Comparison of ENCODE assay signal across 27 cellular contexts in genomic region chr10:72762042-72762441, GRCh38.
"Had no signal": no experiment of that assay in that cellular context is flagged by ENCODE, and none has a peak within 500 bp of the region (broad histone marks: within the 10 kb centered on the region; RNA-seq: fewer than 3 reads in every experiment).

No MANE protein-coding gene starts in this region.

- H3K9me3 ChIP-seq: gastroesophageal sphincter, lower lobe of right lung, ovary, psoas muscle, right atrium auricular region, thyroid gland had no signal

- H3K27ac Mint-ChIP-seq: activated B cell treated with CpG ODN at 0.5 μM for 24 hours; activated CD4-positive, alpha-beta T cell treated with anti-CD3 and anti-CD28 coated beads for 36 hours; activated naive CD8-positive, alpha-beta T cell; activated T-cell treated with anti-CD3 and anti-CD28 coated beads, Interleukin-2, amount 50 U/mL, for 24 hours; activated T-helper 2 cell treated with anti-CD3 and anti-CD28 coated beads, Interferon-gamma antibody, Interleukin-2, Interleukin-4, amounts not matched to agents 10 μg/mL and 5 μg/mL and 100 μg/mL, durations not matched to agents 14 hours and 24 hours and 36 hours; naive thymus-derived CD8-positive, alpha-beta T cell; stimulated activated naive CD8-positive, alpha-beta T cell treated with anti-CD3 and anti-CD28 coated beads, Interleukin-15, Interleukin-2, amounts not matched to agents 100 ng/mL and 50 ng/mL, for 24 hours had no signal

- H3K27me3 Mint-ChIP-seq: activated B cell treated with CpG ODN at 0.5 μM for 24 hours; activated CD4-positive, alpha-beta T cell treated with anti-CD3 and anti-CD28 coated beads for 36 hours; activated naive CD8-positive, alpha-beta T cell; activated T-cell treated with anti-CD3 and anti-CD28 coated beads, Interleukin-2, amount 50 U/mL, for 24 hours; naive thymus-derived CD8-positive, alpha-beta T cell; stimulated activated naive CD8-positive, alpha-beta T cell treated with anti-CD3 and anti-CD28 coated beads, Interleukin-15, Interleukin-2, amounts not matched to agents 100 ng/mL and 50 ng/mL, for 24 hours had no signal

- H3K27me3 ChIP-seq: gastroesophageal sphincter, heart left ventricle, ovary, right atrium auricular region, thyroid gland had no signal

- DNase-seq: activated B cell treated with CpG ODN at 0.5 μM for 24 hours; activated CD4-positive, alpha-beta T cell treated with anti-CD3 and anti-CD28 coated beads for 36 hours; activated CD4-positive, alpha-beta T cell treated with anti-CD3 and anti-CD28 coated beads, Interleukin-2, amount 50 U/mL, for 4 hours; activated CD8-positive, alpha-beta memory T cell treated with anti-CD3 and anti-CD28 coated beads for 24 hours; activated CD8-positive, alpha-beta memory T cell treated with anti-CD3 and anti-CD28 coated beads, Interleukin-2, amount 50 U/mL, for 4 hours; activated naive CD4-positive, alpha-beta T cell; activated T-cell treated with anti-CD3 and anti-CD28 coated beads, Interleukin-2, amount 50 U/mL, for 24 hours; cerebellar nuclear complex; cortex of kidney; erythroblast; heart left ventricle; kidney; lower lobe of right lung; naive thymus-derived CD8-positive, alpha-beta T cell; ovary; psoas muscle; stimulated activated CD4-positive, alpha-beta T cell treated with anti-CD3 and anti-CD28 coated beads, Interleukin-4, amount 100 ng/mL, for 24 hours; substantia nigra; T-helper 1 cell; T-helper 9 cell; thyroid gland had no signal

- H3K4me3 ChIP-seq: gastroesophageal sphincter, heart left ventricle, lower lobe of right lung, ovary, psoas muscle, right atrium auricular region, thyroid gland had no signal

- H3K4me1 ChIP-seq: gastroesophageal sphincter, lower lobe of right lung had no signal

- H3K27ac ChIP-seq: gastroesophageal sphincter, heart left ventricle, lower lobe of right lung, ovary, psoas muscle, right atrium auricular region, thyroid gland had no signal

- H3K4me1 Mint-ChIP-seq: activated B cell treated with CpG ODN at 0.5 μM for 24 hours; activated CD4-positive, alpha-beta T cell treated with anti-CD3 and anti-CD28 coated beads for 36 hours had no signal

- H3K4me3 Mint-ChIP-seq: activated B cell treated with CpG ODN at 0.5 μM for 24 hours; activated CD4-positive, alpha-beta T cell treated with anti-CD3 and anti-CD28 coated beads for 36 hours; activated naive CD8-positive, alpha-beta T cell; activated T-cell treated with anti-CD3 and anti-CD28 coated beads, Interleukin-2, amount 50 U/mL, for 24 hours; naive thymus-derived CD8-positive, alpha-beta T cell; stimulated activated naive CD8-positive, alpha-beta T cell treated with anti-CD3 and anti-CD28 coated beads, Interleukin-15, Interleukin-2, amounts not matched to agents 100 ng/mL and 50 ng/mL, for 24 hours had no signal

- ATAC-seq: activated CD4-positive, alpha-beta T cell treated with anti-CD3 and anti-CD28 coated beads for 36 hours; gastroesophageal sphincter; heart left ventricle; left lobe of liver; lower lobe of right lung; naive thymus-derived CD8-positive, alpha-beta T cell; psoas muscle had no signal

- H3K36me3 ChIP-seq: gastroesophageal sphincter, heart left ventricle, lower lobe of right lung, ovary, right atrium auricular region, thyroid gland had no signal
